Comparison of ENCODE assay signal across 12 cellular contexts in genomic region chr6:42292002-42292735, GRCh38.
DNase-seq lines count a peak whose midpoint lies in the region; ATAC-seq, FAIRE-seq and TF ChIP-seq lines count a peak whose summit lies in the region.
"Had no signal": no experiment of that assay in that cellular context is flagged by ENCODE, and none has a peak within 500 bp of the region (broad histone marks: within the 10 kb centered on the region; RNA-seq: fewer than 3 reads in every experiment).

No MANE protein-coding gene starts in this region.

- no peaks in the 10 kb centered on the region for H3K9me3 Mint-ChIP-seq in CD8-positive, alpha-beta T cell
- no peaks in the 10 kb centered on the region for H3K9me3 Mint-ChIP-seq in astrocyte (ENCODE audit: unreplicated experiment)

- H3K9ac ChIP-seq in astrocyte (ENCODE audit: low read length) = peak overlapping the region; percentile 24

- peaks cover 44% of the 10 kb centered on the region for H3K36me3 Mint-ChIP-seq in CD8-positive, alpha-beta T cell
- H3K36me3 Mint-ChIP-seq in astrocyte (ENCODE audit: low read depth, unreplicated experiment) = peaks cover 14% of the 10 kb centered on the region

- peak overlapping the region; percentile 6 for H3K4me2 ChIP-seq in astrocyte (ENCODE audit: low read length)

- no peak overlapping the region for H2AFZ ChIP-seq in astrocyte (ENCODE audit: low read depth, low read length)

- TF ChIP-seq CTCF in CD8-positive, alpha-beta T cell (IDR thresholded peaks at IDR 0.05) = no peak
- TF ChIP-seq CTCF in astrocyte (IDR thresholded peaks at IDR 0.05; ENCODE audit: insufficient read depth, low read depth, low read length) = no peak
- no peak for TF ChIP-seq CTCF in suprapubic skin (IDR thresholded peaks at IDR 0.05)
- TF ChIP-seq CTCF in GM13976 (IDR thresholded peaks at IDR 0.05; ENCODE audit: borderline replicate concordance, control extremely low read depth, extremely low read depth, insufficient read depth, missing control alignments) = no peak

- peak overlapping the region; percentile 72 for H3K27ac Mint-ChIP-seq in CD8-positive, alpha-beta T cell
- H3K27ac Mint-ChIP-seq in astrocyte (ENCODE audit: unreplicated experiment) = peak overlapping the region; percentile 79

- POLR2A ChIA-PET in CD8-positive, alpha-beta T cell (lab: Charles Lee) = interaction anchor here (0.8 kb wide), 1 partner anchor 111 kb away, joined by 3 read pairs; no protein-coding TSS in a partner anchor

- no peaks in the 10 kb centered on the region for H4K20me1 ChIP-seq in astrocyte (ENCODE audit: insufficient read depth, low read length)

- peaks cover 70% of the 10 kb centered on the region for H3K4me1 Mint-ChIP-seq in CD8-positive, alpha-beta T cell (ENCODE audit: low read depth)
- peaks cover 16% of the 10 kb centered on the region for H3K4me1 Mint-ChIP-seq in astrocyte (ENCODE audit: low read depth, unreplicated experiment)

- intact Hi-C loops in CD8-positive, alpha-beta T cell (cut with DNase I, micrococcal nuclease) = loop anchor here in 1 of 2 experiments (2.0 kb wide), 1 partner anchor 13 kb away; no protein-coding TSS in a partner anchor

- H3K27me3 Mint-ChIP-seq in CD8-positive, alpha-beta T cell (ENCODE audit: low read depth) = no peaks in the 10 kb centered on the region
- H3K27me3 Mint-ChIP-seq in astrocyte (ENCODE audit: low read depth, unreplicated experiment) = no peaks in the 10 kb centered on the region

- ATAC-seq in CD8-positive, alpha-beta T cell = peak; percentile 53
- ATAC-seq: heart right ventricle had no signal

- in situ Hi-C loops in GM13976 (cut with MboI; ENCODE audit: low sequenced_read_pairs, unreplicated experiment) = no loop called here

- H3K79me2 ChIP-seq in astrocyte (ENCODE audit: insufficient read depth, low read length) = no peaks in the 10 kb centered on the region

- H3K4me3 ChIP-seq in CD8-positive, alpha-beta T cell (ENCODE audit: low read depth, low read length) = no peak overlapping the region
- no peak overlapping the region for H3K4me3 ChIP-seq in astrocyte (ENCODE audit: insufficient read depth, low read depth, low read length)
- no peak overlapping the region for H3K4me3 ChIP-seq in suprapubic skin
- H3K4me3 ChIP-seq: heart right ventricle had no signal

- no peaks in the 10 kb centered on the region for H3K9me3 ChIP-seq in CD8-positive, alpha-beta T cell (ENCODE audit: low read length)
- no peaks in the 10 kb centered on the region for H3K9me3 ChIP-seq in astrocyte (ENCODE audit: insufficient read depth, low read depth, low read length)
- H3K9me3 ChIP-seq in suprapubic skin = no peaks in the 10 kb centered on the region
- H3K9me3 ChIP-seq: heart right ventricle had no signal

- FAIRE-seq in HTR-8/SVneo (lab: Jason Lieb, UNC) = peak; percentile 4
- no peak for FAIRE-seq in astrocyte (lab: Jason Lieb, UNC)

- H3K36me3 ChIP-seq in CD8-positive, alpha-beta T cell (ENCODE audit: insufficient read depth, low read length) = no peaks in the 10 kb centered on the region
- H3K36me3 ChIP-seq in astrocyte (ENCODE audit: insufficient read depth, low read length) (no peaks in the 10 kb centered on the region), suprapubic skin (no peaks in the 10 kb centered on the region)

- CTCF ChIA-PET in CD8-positive, alpha-beta T cell (lab: Charles Lee) = interaction anchor here (1.2 to 2.5 kb wide), 3 partner anchors 59 to 255 kb away, joined by 3 to 9 read pairs (median 4); partner anchors contain the start of gene MRPS10

- TF ChIP-seq POLR2A in suprapubic skin (IDR thresholded peaks at IDR 0.05) = no peak

- H3K4me3 Mint-ChIP-seq in CD8-positive, alpha-beta T cell = no peak overlapping the region
- no peak overlapping the region for H3K4me3 Mint-ChIP-seq in astrocyte (ENCODE audit: unreplicated experiment)

- WGBS in suprapubic skin = 74% methylated on average over 9 of the region's 9 CpGs

- H3K27ac ChIP-seq in CD8-positive, alpha-beta T cell (ENCODE audit: low read depth, low read length) = no peak overlapping the region
- H3K27ac ChIP-seq in astrocyte (ENCODE audit: low read depth, low read length) (peak overlapping the region; percentile 67), suprapubic skin (no peak overlapping the region)

- H3K4me1 ChIP-seq in CD8-positive, alpha-beta T cell (ENCODE audit: insufficient read depth, low read length) = peaks cover 52% of the 10 kb centered on the region
- H3K4me1 ChIP-seq in astrocyte (ENCODE audit: insufficient read depth, low read length) (peaks cover 21% of the 10 kb centered on the region), suprapubic skin (peaks cover 2% of the 10 kb centered on the region)

- TF ChIP-seq EP300 in suprapubic skin (IDR thresholded peaks at IDR 0.05) = no peak

- DNase-seq in CD8-positive, alpha-beta T cell = peak in 2 of 7 experiments; percentile 32 to 47
- no peak for DNase-seq in HTR-8/SVneo (ENCODE audit: insufficient read length, low spot score)
- peak; percentile 59 for DNase-seq in astrocyte (ENCODE audit: low read depth)
- DNase-seq in kidney glomerular epithelial cell (lab: John Stamatoyannopoulos, UW) = peak; percentile 37
- no peak for DNase-seq in NCI-H446 (lab: John Stamatoyannopoulos, UW)
- no peak for DNase-seq in suprapubic skin (ENCODE audit: low spot score in 2 of 2)
- no peak for DNase-seq in NCI-H2227 treated with DMSO at 0.1 percent for 48 hours (lab: John Stamatoyannopoulos, UW)
- DNase-seq in GM13976 (ENCODE audit: low spot score) = no peak
- DNase-seq: activated effector memory CD4-positive, alpha-beta T cell treated with Interleukin-2 at 50 U/mL for 16 hours; H7; heart right ventricle; Karpas-422 had no signal

- no peaks in the 10 kb centered on the region for H3K27me3 ChIP-seq in CD8-positive, alpha-beta T cell (ENCODE audit: insufficient read depth, low read length)
- H3K27me3 ChIP-seq in astrocyte (ENCODE audit: insufficient read depth, low read length) = no peaks in the 10 kb centered on the region
- H3K27me3 ChIP-seq in suprapubic skin = no peaks in the 10 kb centered on the region
- H3K27me3 ChIP-seq: heart right ventricle had no signal

Comparison
In these comparisons a context has a peak if more than half of its experiments do, and no peak if none do; other contexts are left out.
1. DNase-seq: peak in astrocyte (single experiment) and kidney glomerular epithelial cell (single experiment); none in HTR-8/SVneo (single experiment), NCI-H446 (0 of 2), suprapubic skin (0 of 2), NCI-H2227 treated with DMSO at 0.1 percent for 48 hours (single experiment) and GM13976 (single experiment).